ENCODE assay signal across 8 cellular contexts in the genomic region with DNA sequence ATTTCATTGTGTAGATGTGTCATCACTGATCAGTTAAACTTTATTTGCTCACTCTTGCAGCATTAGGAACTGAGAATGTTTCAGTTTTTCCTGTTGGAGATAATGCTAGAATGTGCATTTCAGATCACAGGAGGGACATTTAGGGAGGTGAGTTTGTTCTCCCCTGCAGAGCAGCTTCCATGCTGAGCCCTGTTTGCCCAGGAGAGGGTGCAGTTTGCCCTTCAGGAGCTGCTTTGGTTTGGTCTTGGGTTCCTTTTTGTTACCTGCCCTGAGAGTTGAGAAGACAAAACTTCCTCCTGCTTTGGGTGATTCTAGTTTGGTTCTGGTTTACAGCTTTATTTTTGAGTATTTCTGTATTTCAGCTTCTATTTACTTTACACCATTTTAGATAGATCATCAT. TPM values are rescaled to one million over a fixed set of nuclear protein-coding genes. Genes with fewer than 3 reads are reported as not detected.
DNase-seq lines count a peak whose midpoint lies in the region; ATAC-seq, FAIRE-seq and TF ChIP-seq lines count a peak whose summit lies in the region.

No MANE protein-coding gene starts in this region.

- DNase-seq in Calu3 (peak; percentile 63), SK-MEL-5 (ENCODE audit: low read depth, low spot score) (peak; percentile 50), keratinocyte (ENCODE audit: low read depth, low spot score) (peak; percentile 11), Ammon's horn (ENCODE audit: low spot score) (no peak)
- DNase-seq in activated naive CD4-positive, alpha-beta T cell treated with anti-CD3 and anti-CD28 coated beads, Interleukin-2, amount 10 ng/mL, durations not matched to agents 7 days and 5 days: peak; percentile 85
- DNase-seq in stimulated activated naive CD8-positive, alpha-beta T cell treated with anti-CD3 and anti-CD28 coated beads, Interleukin-15, amount 100 ng/mL, for 72 hours: peak in 1 of 2 donors; percentile 57

- in situ Hi-C loops in SK-MEL-5 (cut with HindIII; ENCODE audit: low pct_unique_long_range_greater_than_20kb, low sequenced_read_pairs): no loop called here

- peak overlapping the region; percentile 19 for H3K27ac Mint-ChIP-seq in Calu3 (ENCODE audit: unreplicated experiment)
- peak overlapping the region; percentile 46 for H3K27ac Mint-ChIP-seq in activated naive CD4-positive, alpha-beta T cell treated with anti-CD3 and anti-CD28 coated beads, Interleukin-2, amount 10 ng/mL, durations not matched to agents 7 days and 5 days
- peak overlapping the region in 1 of 2 donors; percentile 62 for H3K27ac Mint-ChIP-seq in stimulated activated naive CD8-positive, alpha-beta T cell treated with anti-CD3 and anti-CD28 coated beads, Interleukin-15, amount 100 ng/mL, for 72 hours

- H3K9ac ChIP-seq in keratinocyte (ENCODE audit: control insufficient read depth, extremely low read depth, insufficient read depth, low read length): no peak overlapping the region

- H3K27ac ChIP-seq in HEK293 (ENCODE audit: extremely low read depth, low read depth, low read length) (no peak overlapping the region), keratinocyte (ENCODE audit: control insufficient read depth, insufficient read depth, low read length) (no peak overlapping the region)

- no peaks in the 10 kb centered on the region for H3K9me3 Mint-ChIP-seq in Calu3 (ENCODE audit: low read depth, unreplicated experiment)
- H3K9me3 Mint-ChIP-seq in activated naive CD4-positive, alpha-beta T cell treated with anti-CD3 and anti-CD28 coated beads, Interleukin-2, amount 10 ng/mL, durations not matched to agents 7 days and 5 days: no peaks in the 10 kb centered on the region
- no peaks in the 10 kb centered on the region for H3K9me3 Mint-ChIP-seq in stimulated activated naive CD8-positive, alpha-beta T cell treated with anti-CD3 and anti-CD28 coated beads, Interleukin-15, amount 100 ng/mL, for 72 hours

- ATAC-seq in stimulated activated naive CD8-positive, alpha-beta T cell treated with anti-CD3 and anti-CD28 coated beads, Interleukin-15, amount 100 ng/mL, for 72 hours: peak; percentile 50
- no peak for ATAC-seq in GM18498 (IDR thresholded peaks at IDR 0.05; ENCODE audit: unreplicated experiment)

- peak; percentile 67 for TF ChIP-seq CTCF in Calu3 (IDR thresholded peaks at IDR 0.05; ENCODE audit: unreplicated experiment)
- TF ChIP-seq CTCF in HEK293 (tag by site-specific recombination; IDR thresholded peaks at IDR 0.05): no peak
- peak; percentile 90 to 91 (median 90) for TF ChIP-seq CTCF in keratinocyte (optimal IDR thresholded peaks at IDR 0.05 in 1 of 3, IDR thresholded peaks at IDR 0.05 in 1 of 3, conservative IDR thresholded peaks at IDR 0.05 in 1 of 3; ENCODE audit: extremely low read depth in 1 of 3, insufficient read depth in 2 of 3, low read length in 3 of 3)

- H3K36me3 Mint-ChIP-seq in Calu3 (ENCODE audit: insufficient read depth, unreplicated experiment): no peaks in the 10 kb centered on the region
- H3K36me3 Mint-ChIP-seq in activated naive CD4-positive, alpha-beta T cell treated with anti-CD3 and anti-CD28 coated beads, Interleukin-2, amount 10 ng/mL, durations not matched to agents 7 days and 5 days: peaks cover 47% of the 10 kb centered on the region

- H2AFZ ChIP-seq in keratinocyte (ENCODE audit: control insufficient read depth, low read length): no peak overlapping the region

- no peaks in the 10 kb centered on the region for H4K20me1 ChIP-seq in keratinocyte (ENCODE audit: control insufficient read depth, extremely low read depth, insufficient read depth, low read length)

- H3K9me3 ChIP-seq in HEK293 (ENCODE audit: control insufficient read depth, insufficient read depth, low read depth, low read length) (no peaks in the 10 kb centered on the region), keratinocyte (ENCODE audit: control insufficient read depth, low read depth, low read length) (no peaks in the 10 kb centered on the region)

- peaks cover 22% of the 10 kb centered on the region for H3K4me1 Mint-ChIP-seq in Calu3 (ENCODE audit: low read depth, unreplicated experiment)
- H3K4me1 Mint-ChIP-seq in activated naive CD4-positive, alpha-beta T cell treated with anti-CD3 and anti-CD28 coated beads, Interleukin-2, amount 10 ng/mL, durations not matched to agents 7 days and 5 days: peaks cover 72% of the 10 kb centered on the region
- H3K4me1 Mint-ChIP-seq in stimulated activated naive CD8-positive, alpha-beta T cell treated with anti-CD3 and anti-CD28 coated beads, Interleukin-15, amount 100 ng/mL, for 72 hours: peaks cover 81% of the 10 kb centered on the region

- dilution Hi-C loops in keratinocyte (cut with MboI; ENCODE audit: extremely low pct_ligation_motif_present, low sequenced_read_pairs): no loop called here

- H3K4me2 ChIP-seq in keratinocyte (ENCODE audit: control insufficient read depth, extremely low read depth, insufficient read depth, low read depth, low read length): no peak overlapping the region

- H3K4me3 ChIP-seq in HEK293 (ENCODE audit: low read depth, low read length) (no peak overlapping the region), keratinocyte (ENCODE audit: control insufficient read depth in 2 of 3, extremely low read depth in 1 of 3, insufficient read depth in 2 of 3, low read depth in 1 of 3, low read length in 3 of 3) (no peak overlapping the region)

- POLR2A ChIA-PET in HEK293 (lab: Yijun Ruan, JAX): interaction anchor here (0.7 kb wide), 1 partner anchor 17 kb away, joined by 7 read pairs; no protein-coding TSS in a partner anchor

- H3K79me2 ChIP-seq in keratinocyte (ENCODE audit: control insufficient read depth, insufficient read depth, low read length): no peaks in the 10 kb centered on the region

- CTCF ChIA-PET in Calu3 (lab: Charles Lee): interaction anchor here (1.0 to 1.2 kb wide), 3 partner anchors 40 to 428 kb away, joined by 4 to 33 read pairs (median 4); no protein-coding TSS in a partner anchor
- CTCF ChIA-PET in HEK293 (lab: Yijun Ruan, JAX): interaction anchor here (0.6 to 5.2 kb wide), 8 partner anchors 8 to 147 kb away, joined by 3 to 36 read pairs (median 3); no protein-coding TSS in a partner anchor
- CTCF ChIA-PET in activated naive CD4-positive, alpha-beta T cell treated with anti-CD3 and anti-CD28 coated beads, Interleukin-2, amount 10 ng/mL, durations not matched to agents 7 days and 5 days (lab: Charles Lee): interaction anchor here (0.7 to 11.5 kb wide), 13 partner anchors 8 to 308 kb away, joined by 3 to 196 read pairs (median 4); partner anchors contain the start of gene UGT1A5

- no peak overlapping the region for H3K4me3 Mint-ChIP-seq in Calu3 (ENCODE audit: low read depth, unreplicated experiment)
- no peak overlapping the region for H3K4me3 Mint-ChIP-seq in activated naive CD4-positive, alpha-beta T cell treated with anti-CD3 and anti-CD28 coated beads, Interleukin-2, amount 10 ng/mL, durations not matched to agents 7 days and 5 days
- no peak overlapping the region for H3K4me3 Mint-ChIP-seq in stimulated activated naive CD8-positive, alpha-beta T cell treated with anti-CD3 and anti-CD28 coated beads, Interleukin-15, amount 100 ng/mL, for 72 hours

- intact Hi-C loops in Calu3 (cut with micrococcal nuclease; ENCODE audit: unreplicated experiment): loop anchor here (1.0 to 5.0 kb wide), 2 partner anchors 39 to 428 kb away; no protein-coding TSS in a partner anchor

- H3K27me3 ChIP-seq in keratinocyte (ENCODE audit: control insufficient read depth, extremely low read depth, insufficient read depth, low read length): no peaks in the 10 kb centered on the region

- FAIRE-seq in keratinocyte (lab: Jason Lieb, UNC): peak; percentile 92

- no peaks in the 10 kb centered on the region for H3K27me3 Mint-ChIP-seq in Calu3 (ENCODE audit: unreplicated experiment)
- no peaks in the 10 kb centered on the region for H3K27me3 Mint-ChIP-seq in activated naive CD4-positive, alpha-beta T cell treated with anti-CD3 and anti-CD28 coated beads, Interleukin-2, amount 10 ng/mL, durations not matched to agents 7 days and 5 days
- H3K27me3 Mint-ChIP-seq in stimulated activated naive CD8-positive, alpha-beta T cell treated with anti-CD3 and anti-CD28 coated beads, Interleukin-15, amount 100 ng/mL, for 72 hours: no peaks in the 10 kb centered on the region

- no TSS peak for BruUV-seq in Calu3 (replicated peaks; lab: Mats Ljungman, UMichigan)

- no peaks in the 10 kb centered on the region for H3K9me1 ChIP-seq in keratinocyte (ENCODE audit: control insufficient read depth, extremely low read depth, insufficient read depth, low read length)

- H3K4me1 ChIP-seq in HEK293 (ENCODE audit: control insufficient read depth, insufficient read depth, low read length) (no peaks in the 10 kb centered on the region; the same call in 1 of the 2 replicates), keratinocyte (ENCODE audit: control insufficient read depth, extremely low read depth, insufficient read depth, low read length) (no peaks in the 10 kb centered on the region)

- H3K36me3 ChIP-seq in HEK293 (ENCODE audit: control insufficient read depth in 2 of 2, insufficient read depth in 1 of 2, low read length in 2 of 2) (peaks cover 0 to 11% of the 10 kb centered on the region in 2 experiments; a peak in 2 of 3 replicates), keratinocyte (ENCODE audit: control insufficient read depth in 2 of 2, extremely low read depth in 1 of 2, insufficient read depth in 2 of 2, low read length in 2 of 2) (peaks cover 0 to 2% of the 10 kb centered on the region in 2 experiments)

TF ChIP-seq in HEK293, 187 proteins besides CTCF, POLR2A, EP300 and RAD21:
- TF ChIP-seq ZNF776 (tag by site-specific recombination; IDR thresholded peaks at IDR 0.05; ENCODE audit: borderline replicate concordance) (no peak), ZNF654 (tag by site-specific recombination; IDR thresholded peaks at IDR 0.05; ENCODE audit: low read depth) (peak; percentile 22; the same call in 1 of the 2 replicates)

RNA-seq across cellular contexts. Expression of gene DGKD, which starts 49.9 kb away (rescaled TPM):
- total RNA-seq in Calu3 (2022): 26.5 and 28.4 TPM in 2 replicates
- total RNA-seq in SK-MEL-5 (2014; rRNA removed; shearing (Covaris generic)): 7.4 and 7.6 TPM in 2 replicates
- 12.6 and 19.3 TPM in 2 replicates for polyA plus RNA-seq in SK-MEL-5 (2015; cell fraction: cytosol; rRNA removed)
- polyA plus RNA-seq in SK-MEL-5 (2015; cell fraction: nucleus; rRNA removed): 59.1 and 102 TPM in 2 replicates
- polyA plus RNA-seq in keratinocyte: 2.2 to 6.1 TPM (median 5.3 TPM) in 3 replicates
- 2.0 TPM for polyA plus RNA-seq in keratinocyte (2011; ENCODE audit: low read depth)
- 3.0 and 5.1 TPM in 2 replicates for polyA plus RNA-seq in keratinocyte (2011; cell fraction: cytosol; rRNA removed)
- 14.8 and 20.8 TPM in 2 replicates for polyA plus RNA-seq in keratinocyte (2011; cell fraction: nucleus; rRNA removed)
- 1.9 and 4.1 TPM in 2 replicates for polyA plus RNA-seq in keratinocyte (2012; ENCODE audit: low replicate concordance)
- polyA minus RNA-seq in keratinocyte: 10.1 to 23.9 TPM (median 20.4 TPM) in 3 replicates
- 7.9 TPM for polyA minus RNA-seq in keratinocyte (2011; cell fraction: cytosol; rRNA and poly(A)+ RNA removed)
- polyA minus RNA-seq in keratinocyte (2011; cell fraction: nucleus; rRNA and poly(A)+ RNA removed): 3.6 and 8.8 TPM in 2 replicates
